Comparison of ENCODE assay signal across 8 cellular contexts in genomic region chr19:20660473-20660872, GRCh38. TPM values are rescaled to one million over a fixed set of nuclear protein-coding genes. Genes with fewer than 3 reads are reported as not detected.
DNase-seq lines count a peak whose midpoint lies in the region; ATAC-seq and TF ChIP-seq lines count a peak whose summit lies in the region.

No MANE protein-coding gene starts in this region.

- no peak for ATAC-seq in naive thymus-derived CD4-positive, alpha-beta T cell
- ATAC-seq in GM19395 (IDR thresholded peaks at IDR 0.05; ENCODE audit: unreplicated experiment) = no peak

- H3K27me3 ChIP-seq in ACC112 (ENCODE audit: insufficient read depth, low read length) (no peaks in the 10 kb centered on the region), Loucy (ENCODE audit: insufficient read depth, low read length, poor library complexity, severe bottlenecking) (no peaks in the 10 kb centered on the region), endocrine pancreas (ENCODE audit: control insufficient read depth, insufficient read depth, low read length) (no peaks in the 10 kb centered on the region)
- H3K27me3 ChIP-seq in naive thymus-derived CD4-positive, alpha-beta T cell (ENCODE audit: control insufficient read depth in 2 of 2, insufficient read depth in 2 of 2, low read length in 2 of 2) = no peaks in the 10 kb centered on the region

- peak overlapping the region; percentile 99 for H3K4me2 ChIP-seq in Loucy (ENCODE audit: low read depth, low read length, poor library complexity, severe bottlenecking)

- H3K27ac ChIP-seq in ACC112 (ENCODE audit: low read depth, low read length) = peak overlapping the region; percentile 83
- peak overlapping the region; percentile 91 for H3K27ac ChIP-seq in naive thymus-derived CD4-positive, alpha-beta T cell (ENCODE audit: low read depth, low read length)

- H3K9me3 ChIP-seq in Loucy (ENCODE audit: insufficient read depth, low read depth, low read length) (no peaks in the 10 kb centered on the region), endocrine pancreas (ENCODE audit: control insufficient read depth, low read length) (no peaks in the 10 kb centered on the region)
- peaks cover 0 to 36% (median 0%) of the 10 kb centered on the region in 3 experiments for H3K9me3 ChIP-seq in naive thymus-derived CD4-positive, alpha-beta T cell (ENCODE audit: control insufficient read depth in 2 of 3, low read length in 3 of 3)

- H3K4me1 Mint-ChIP-seq in naive thymus-derived CD4-positive, alpha-beta T cell = peaks cover 0 to 55% (median 47%) of the 10 kb centered on the region in 7 donors

- H3K9ac ChIP-seq in Loucy (ENCODE audit: low read depth, low read length, poor library complexity, severe bottlenecking) (peak overlapping the region; percentile 97), endocrine pancreas (ENCODE audit: control insufficient read depth, insufficient read depth, low read length) (no peak overlapping the region)

- peak overlapping the region; percentile 72 to 97 (median 95) for H3K27ac Mint-ChIP-seq in naive thymus-derived CD4-positive, alpha-beta T cell

- no peak for DNase-seq in naive thymus-derived CD4-positive, alpha-beta T cell
- no peak for DNase-seq in NCI-H2227 treated with DMSO at 0.1 percent for 48 hours (lab: John Stamatoyannopoulos, UW)
- no peak for DNase-seq in NAMALWA (ENCODE audit: low spot score)
- no peak for DNase-seq in NCI-H69 (lab: John Stamatoyannopoulos, UW)

- H3K4me1 ChIP-seq in ACC112 (ENCODE audit: control insufficient read depth, insufficient read depth, low read length, unreplicated experiment) (peaks cover 3% of the 10 kb centered on the region), Loucy (ENCODE audit: insufficient read depth, low read length, poor library complexity, severe bottlenecking) (peaks cover 17% of the 10 kb centered on the region), endocrine pancreas (ENCODE audit: control insufficient read depth, insufficient read depth, low read length) (no peaks in the 10 kb centered on the region)
- peaks cover 0 to 6% of the 10 kb centered on the region in 2 donors for H3K4me1 ChIP-seq in naive thymus-derived CD4-positive, alpha-beta T cell (ENCODE audit: control insufficient read depth in 2 of 2, insufficient read depth in 2 of 2, low read length in 2 of 2)

- H4K20me1 ChIP-seq in Loucy (ENCODE audit: insufficient read depth, low read length, poor library complexity, severe bottlenecking) = peaks cover 53% of the 10 kb centered on the region

- no peaks in the 10 kb centered on the region for H3K27me3 Mint-ChIP-seq in naive thymus-derived CD4-positive, alpha-beta T cell

- peaks cover 26% of the 10 kb centered on the region for H3K36me3 ChIP-seq in ACC112 (ENCODE audit: insufficient read depth, low read length)
- no peaks in the 10 kb centered on the region for H3K36me3 ChIP-seq in Loucy (ENCODE audit: insufficient read depth, low read length)
- H3K36me3 ChIP-seq in endocrine pancreas (ENCODE audit: control insufficient read depth, insufficient read depth, low read length) = no peaks in the 10 kb centered on the region
- H3K36me3 ChIP-seq in naive thymus-derived CD4-positive, alpha-beta T cell (ENCODE audit: control insufficient read depth in 2 of 3, insufficient read depth in 3 of 3, low read length in 3 of 3) = peaks cover 0 to 36% (median 0%) of the 10 kb centered on the region in 3 experiments

- intact Hi-C loops in naive thymus-derived CD4-positive, alpha-beta T cell (cut with micrococcal nuclease) = loop anchor here in 1 of 2 donors (2.0 to 10.0 kb wide), 4 partner anchors 96 to 1174 kb away; partner anchors contain the start of genes ZNF429, ZNF43, ZNF714 and ZNF737

- peaks cover 0 to 95% (median 52%) of the 10 kb centered on the region in 11 donors for H3K9me3 Mint-ChIP-seq in naive thymus-derived CD4-positive, alpha-beta T cell

- H2AFZ ChIP-seq in ACC112 (ENCODE audit: low read length, unreplicated experiment) (no peak overlapping the region), Loucy (ENCODE audit: low read length) (no peak overlapping the region)

- H3F3A ChIP-seq in Loucy (ENCODE audit: low read depth) = no peaks in the 10 kb centered on the region

- CTCF ChIA-PET in naive thymus-derived CD4-positive, alpha-beta T cell (lab: Charles Lee) = no interaction called here

- peak overlapping the region; percentile 83 to 97 (median 92) for H3K4me3 Mint-ChIP-seq in naive thymus-derived CD4-positive, alpha-beta T cell

- H3K79me2 ChIP-seq in ACC112 (ENCODE audit: control insufficient read depth, insufficient read depth, low read length, unreplicated experiment) (peaks cover 49% of the 10 kb centered on the region), Loucy (ENCODE audit: insufficient read depth, low read length) (peaks cover 59% of the 10 kb centered on the region)

- no peaks in the 10 kb centered on the region for H3K9me2 ChIP-seq in Loucy (replicated peaks; ENCODE audit: low read depth, low read length)

- POLR2A ChIA-PET in naive thymus-derived CD4-positive, alpha-beta T cell (lab: Charles Lee) = interaction anchor here (0.7 to 2.4 kb wide), 10 partner anchors 95 to 1392 kb away, joined by 3 to 23 read pairs (median 5); partner anchors contain the start of genes ZNF253, ZNF257, ZNF430 and ZNF486

- H3K36me3 Mint-ChIP-seq in naive thymus-derived CD4-positive, alpha-beta T cell = peaks cover 16 to 57% (median 50%) of the 10 kb centered on the region in 5 donors

- no peak for TF ChIP-seq CTCF in Loucy (conservative IDR thresholded peaks at IDR 0.05; ENCODE audit: low read length)

- H3K4me3 ChIP-seq in ACC112 (ENCODE audit: low read depth, low read length) = peak overlapping the region; percentile 95
- peak overlapping the region; percentile 100 for H3K4me3 ChIP-seq in Loucy (ENCODE audit: low read length, poor library complexity, severe bottlenecking)
- peak overlapping the region; percentile 35 for H3K4me3 ChIP-seq in endocrine pancreas (ENCODE audit: control insufficient read depth, insufficient read depth, low read length)
- peak overlapping the region; percentile 89 for H3K4me3 ChIP-seq in naive thymus-derived CD4-positive, alpha-beta T cell (ENCODE audit: low read length)

RNA-seq across cellular contexts. Expression of gene ZNF626, which starts 0.9 kb away (rescaled TPM):
- 10 to 100 TPM in 4 of 5 experiments, 1 to 10 TPM in 1; 2.2 to 20.0 (median 12.4) TPM for total RNA-seq in naive thymus-derived CD4-positive, alpha-beta T cell
- 10 to 100 TPM in 1 of 2 donors, 1 to 10 TPM in 1; 4.8 to 10.6 TPM for polyA plus RNA-seq in naive thymus-derived CD4-positive, alpha-beta T cell

Comparison
In these comparisons a context has a peak if more than half of its experiments do, and no peak if none do; other contexts are left out.
1. H3K4me3 ChIP-seq: peak in every context shown above with its lines; median percentile 100 in Loucy; 95 in ACC112; 89 in naive thymus-derived CD4-positive, alpha-beta T cell; 35 in endocrine pancreas.